In genomic region chr11:72045849-72046248, GRCh38 we compare ENCODE assay signal across 21 cellular contexts. TPM values are rescaled to one million over a fixed set of nuclear protein-coding genes. Genes with fewer than 3 reads are reported as not detected.
DNase-seq lines count a peak whose midpoint lies in the region; ATAC-seq and TF ChIP-seq lines count a peak whose summit lies in the region.
"Had no signal": no experiment of that assay in that cellular context is flagged by ENCODE, and none has a peak within 500 bp of the region (broad histone marks: within the 10 kb centered on the region; RNA-seq: fewer than 3 reads in every experiment).

No MANE protein-coding gene starts in this region.

- H3K4me3 ChIP-seq in subcutaneous abdominal adipose tissue (ENCODE audit: low read depth in 1 of 5, low read length in 5 of 5) (peak overlapping the region in 3 of 5 donors; percentile 15 to 17 (median 16)), upper lobe of left lung (no peak overlapping the region)
- H3K4me3 ChIP-seq: coronary artery, left lung, right lobe of liver, SJSA1, suprapubic skin had no signal

- ATAC-seq in GM18868 (IDR thresholded peaks at IDR 0.05; ENCODE audit: unreplicated experiment) = no peak
- no peak for ATAC-seq in HG02678 (IDR thresholded peaks at IDR 0.05; ENCODE audit: unreplicated experiment)
- no peak for ATAC-seq in upper lobe of left lung (ENCODE audit: low FRiP score in 2 of 2)
- ATAC-seq: left lung, right lobe of liver had no signal

- H3K36me3 Mint-ChIP-seq in nephron progenitor cell (ENCODE audit: low read depth) = peaks cover 12% of the 10 kb centered on the region

- H3K4me1 Mint-ChIP-seq in nephron progenitor cell = peaks cover 33% of the 10 kb centered on the region

- no peak for TF ChIP-seq POLR2A in upper lobe of left lung (IDR thresholded peaks at IDR 0.05)

- H3K9me3 ChIP-seq in subcutaneous abdominal adipose tissue (ENCODE audit: control insufficient read depth in 5 of 5, low read length in 5 of 5) (no peaks in the 10 kb centered on the region), upper lobe of left lung (no peaks in the 10 kb centered on the region)
- H3K9me3 ChIP-seq: left lung, right lobe of liver, SJSA1, suprapubic skin had no signal

- TF ChIP-seq CTCF in VCaP (conservative IDR thresholded peaks at IDR 0.05) (no peak), nephron progenitor cell (IDR thresholded peaks at IDR 0.05) (no peak), upper lobe of left lung (IDR thresholded peaks at IDR 0.05) (no peak)

- H3K4me1 ChIP-seq in subcutaneous abdominal adipose tissue (ENCODE audit: control insufficient read depth in 5 of 5, insufficient read depth in 5 of 5, low read length in 5 of 5) = peaks cover 15 to 63% (median 58%) of the 10 kb centered on the region in 5 donors
- peaks cover 15 to 25% (median 18%) of the 10 kb centered on the region in 4 donors for H3K4me1 ChIP-seq in upper lobe of left lung

- no peak overlapping the region for H3K4me3 Mint-ChIP-seq in nephron progenitor cell

- 79 to 84% methylated on average over 5 of the region's 5 CpGs for whole genome bisulfite sequencing in upper lobe of left lung, 2 donors

- H3K9ac ChIP-seq in subcutaneous abdominal adipose tissue (ENCODE audit: low read length in 5 of 5) = peak overlapping the region in 3 of 5 donors; percentile 12 to 47 (median 32)

- H3K27me3 Mint-ChIP-seq in nephron progenitor cell (ENCODE audit: low read depth, poor library complexity) = no peaks in the 10 kb centered on the region

- DNase-seq in fibroblast of the conjunctiva (ENCODE audit: low read depth) = peak; percentile 68
- DNase-seq in nephron progenitor cell = no peak
- DNase-seq in upper lobe of left lung = no peak
- DNase-seq: activated CD4-positive, alpha-beta T cell treated with anti-CD3 and anti-CD28 coated beads for 4 hours; brain microvascular endothelial cell; DMS53; GF-D8; left lung; NCI-H146; NCI-H524; T-helper 1 cell had no signal

- H3K27ac ChIP-seq in VCaP (peak overlapping the region; percentile 100), subcutaneous abdominal adipose tissue (ENCODE audit: low read depth, low read length) (peak overlapping the region; percentile 60), upper lobe of left lung (peak overlapping the region in 1 of 4 donors; percentile 38)
- H3K27ac ChIP-seq: brain microvascular endothelial cell, coronary artery, left lung, right lobe of liver, SJSA1, suprapubic skin had no signal

- no peaks in the 10 kb centered on the region for H3K9me3 Mint-ChIP-seq in nephron progenitor cell
- H3K9me3 Mint-ChIP-seq: activated T-helper 2 cell treated with anti-CD3 and anti-CD28 coated beads, Interferon-gamma antibody, Interleukin-2, Interleukin-4, amounts not matched to agents 10 μg/mL and 5 μg/mL and 100 μg/mL, durations not matched to agents 14 hours and 24 hours and 36 hours had no signal

- peaks cover 0 to 4% (median 0%) of the 10 kb centered on the region in 5 donors for H3K36me3 ChIP-seq in subcutaneous abdominal adipose tissue (ENCODE audit: control insufficient read depth in 5 of 5, insufficient read depth in 5 of 5, low read length in 5 of 5)
- peaks cover 0 to 7% (median 1%) of the 10 kb centered on the region in 4 donors for H3K36me3 ChIP-seq in upper lobe of left lung
- H3K36me3 ChIP-seq: brain microvascular endothelial cell, right lobe of liver had no signal

- H3K27ac Mint-ChIP-seq in nephron progenitor cell = peak overlapping the region; percentile 48
- H3K27ac Mint-ChIP-seq: activated T-helper 2 cell treated with anti-CD3 and anti-CD28 coated beads, Interferon-gamma antibody, Interleukin-2, Interleukin-4, amounts not matched to agents 10 μg/mL and 5 μg/mL and 100 μg/mL, durations not matched to agents 14 hours and 24 hours and 36 hours had no signal

- TF ChIP-seq EP300 in upper lobe of left lung (IDR thresholded peaks at IDR 0.05) = no peak

- no peaks in the 10 kb centered on the region for H3K27me3 ChIP-seq in subcutaneous abdominal adipose tissue (ENCODE audit: control insufficient read depth in 5 of 5, insufficient read depth in 4 of 5, low read length in 5 of 5)
- no peaks in the 10 kb centered on the region for H3K27me3 ChIP-seq in upper lobe of left lung
- H3K27me3 ChIP-seq: brain microvascular endothelial cell, left lung, right lobe of liver, SJSA1, suprapubic skin had no signal

RNA-seq across cellular contexts. Expression of gene NUMA1, which starts 34.5 kb away (rescaled TPM):
- 100 to 1,000 TPM; 185 to 666 (median 241) TPM for total RNA-seq in upper lobe of left lung

RNA-seq across cellular contexts. Expression of gene LRRC51, which starts 34.8 kb away (rescaled TPM):
- 10 to 100 TPM in 3 of 6 donors, 1 to 10 TPM in 3; 5.3 to 19.2 (median 10.3) TPM for total RNA-seq in upper lobe of left lung

RNA-seq across cellular contexts. Expression of gene IL18BP, which starts 47.1 kb away (rescaled TPM):
- 10 to 100 TPM in 4 of 6 donors, 1 to 10 TPM in 2; 4.6 to 45.1 (median 16.9) TPM for total RNA-seq in upper lobe of left lung

RNA-seq across cellular contexts. Expression of gene LAMTOR1, which starts 57.2 kb away (rescaled TPM):
- total RNA-seq in upper lobe of left lung = 100 to 1,000 TPM in 4 of 6 donors, 10 to 100 TPM in 2; 86.0 to 162 (median 114) TPM

RNA-seq across cellular contexts. Expression of gene TOMT, which starts 59.9 kb away (rescaled TPM):
- under 1 TPM in 1 of 6 donors, not detected in 5; 0.30 TPM for total RNA-seq in upper lobe of left lung
- total RNA-seq: activated T-helper 2 cell treated with anti-CD3 and anti-CD28 coated beads, Interferon-gamma antibody, Interleukin-2, Interleukin-4, amounts not matched to agents 10 μg/mL and 5 μg/mL and 100 μg/mL, durations not matched to agents 14 hours and 24 hours and 36 hours; left lung; mucosa of gallbladder; SJSA1; suprapubic skin had no signal

Comparison
In these comparisons a context has a peak if more than half of its experiments do, and no peak if none do; other contexts are left out.
1. H3K4me3 ChIP-seq: peak in subcutaneous abdominal adipose tissue (3 of 5); none in upper lobe of left lung (0 of 4).